In the genomic region with DNA sequence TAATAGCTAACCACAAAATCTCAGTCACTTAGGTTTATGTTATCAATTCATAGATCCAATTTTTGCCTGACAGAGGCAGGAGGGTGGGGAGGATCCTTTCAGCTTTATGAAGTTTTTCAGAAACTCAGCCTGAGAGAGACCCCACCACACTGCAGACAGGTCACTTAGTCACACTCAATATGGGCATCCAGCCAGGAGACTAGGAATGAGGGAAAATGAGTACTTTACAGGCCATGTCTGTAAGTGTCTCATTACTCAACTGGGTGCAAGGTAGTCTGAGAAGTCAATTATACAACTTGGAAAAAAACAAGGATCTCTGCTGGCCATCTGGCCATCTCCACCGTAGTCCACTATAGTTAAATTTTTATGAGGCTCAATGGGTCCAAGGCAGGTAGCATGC, we compare ENCODE assay signal across 21 cellular contexts.
DNase-seq lines count a peak whose midpoint lies in the region; ATAC-seq lines count a peak whose summit lies in the region.
"Had no signal": no experiment of that assay in that cellular context is flagged by ENCODE, and none has a peak within 500 bp of the region (broad histone marks: within the 10 kb centered on the region; RNA-seq: fewer than 3 reads in every experiment).

No MANE protein-coding gene starts in this region.

- H3K27me3 ChIP-seq in effector memory CD4-positive, alpha-beta T cell (replicated peaks; ENCODE audit: control insufficient read depth, insufficient read depth, low read length, poor library complexity, severe bottlenecking), result no peaks in the 10 kb centered on the region
- no peaks in the 10 kb centered on the region for H3K27me3 ChIP-seq in CD8-positive, alpha-beta memory T cell (ENCODE audit: insufficient read depth, low read length, poor library complexity, severe bottlenecking)
- H3K27me3 ChIP-seq: adrenal gland, BLaER1, heart left ventricle, Peyer's patch, tibial nerve had no signal

- no peaks in the 10 kb centered on the region for H3K36me3 ChIP-seq in effector memory CD4-positive, alpha-beta T cell (ENCODE audit: control insufficient read depth, insufficient read depth, low read length)
- H3K36me3 ChIP-seq in CD8-positive, alpha-beta memory T cell (ENCODE audit: insufficient read depth, low read length), result no peaks in the 10 kb centered on the region
- H3K36me3 ChIP-seq: adrenal gland, BLaER1, heart left ventricle, Peyer's patch, tibial nerve had no signal

- H3K4me3 Mint-ChIP-seq in CD8-positive, alpha-beta memory T cell, result no peak overlapping the region
- H3K4me3 Mint-ChIP-seq: H9; stimulated activated naive B cell treated with anti-CD40 and anti-IgM and Interleukin-4, amounts not matched to agents 10 μg/mL and 1 μg/mL and 100 μg/mL, for 72 hours had no signal

- peak; percentile 47 for DNase-seq in EL
- peak; percentile 51 for DNase-seq in LHCN-M2 (ENCODE audit: low read depth)
- peak; percentile 77 for DNase-seq in astrocyte of the hippocampus (ENCODE audit: low read depth, low spot score)
- peak; percentile 54 for DNase-seq in islet precursor cell
- no peak for DNase-seq in effector memory CD4-positive, alpha-beta T cell
- no peak for DNase-seq in CD8-positive, alpha-beta memory T cell
- DNase-seq: activated effector memory CD4-positive, alpha-beta T cell treated with Interleukin-2 at 50 U/mL for 16 hours; adrenal gland; H9; heart left ventricle; NCI-H2029 treated with DMSO at 0.1 percent for 48 hours; NCI-H526 treated with DMSO at 0.1 percent for 48 hours; Peyer's patch; stimulated activated naive B cell treated with anti-CD40 and anti-IgM and Interleukin-4, amounts not matched to agents 10 μg/mL and 1 μg/mL and 100 μg/mL, for 72 hours; T1000 had no signal

- no peaks in the 10 kb centered on the region for H3K9me3 ChIP-seq in effector memory CD4-positive, alpha-beta T cell (ENCODE audit: control insufficient read depth, low read length)
- H3K9me3 ChIP-seq in CD8-positive, alpha-beta memory T cell (ENCODE audit: low read length), result no peaks in the 10 kb centered on the region
- H3K9me3 ChIP-seq: adrenal gland, BLaER1, heart left ventricle, Peyer's patch, tibial nerve had no signal

- H3K4me1 Mint-ChIP-seq in CD8-positive, alpha-beta memory T cell, result peaks cover 0 to under 1% (median under 1%) of the 10 kb centered on the region in 3 donors
- H3K4me1 Mint-ChIP-seq: H9; stimulated activated naive B cell treated with anti-CD40 and anti-IgM and Interleukin-4, amounts not matched to agents 10 μg/mL and 1 μg/mL and 100 μg/mL, for 72 hours had no signal

- H3K36me3 Mint-ChIP-seq in CD8-positive, alpha-beta memory T cell, result no peaks in the 10 kb centered on the region
- H3K36me3 Mint-ChIP-seq: stimulated activated naive B cell treated with anti-CD40 and anti-IgM and Interleukin-4, amounts not matched to agents 10 μg/mL and 1 μg/mL and 100 μg/mL, for 72 hours had no signal

- POLR2A ChIA-PET in CD8-positive, alpha-beta memory T cell (lab: Charles Lee), result interaction anchor here (0.6 kb wide), 1 partner anchor 8 kb away, joined by 6 read pairs; no protein-coding TSS in a partner anchor

- H3K27me3 Mint-ChIP-seq in CD8-positive, alpha-beta memory T cell, result no peaks in the 10 kb centered on the region
- H3K27me3 Mint-ChIP-seq: stimulated activated naive B cell treated with anti-CD40 and anti-IgM and Interleukin-4, amounts not matched to agents 10 μg/mL and 1 μg/mL and 100 μg/mL, for 72 hours had no signal

- no peak overlapping the region for H3K27ac ChIP-seq in effector memory CD4-positive, alpha-beta T cell (ENCODE audit: insufficient read depth, low read length, poor library complexity, severe bottlenecking)
- no peak overlapping the region for H3K27ac ChIP-seq in CD8-positive, alpha-beta memory T cell (ENCODE audit: low read depth, low read length)
- H3K27ac ChIP-seq: adrenal gland, BLaER1, coronary artery, heart left ventricle, Peyer's patch, tibial nerve had no signal

- CTCF ChIA-PET in CD8-positive, alpha-beta memory T cell (lab: Charles Lee), result no interaction called here

- no peak for ATAC-seq in HG02763 (IDR thresholded peaks at IDR 0.05; ENCODE audit: unreplicated experiment)
- no peak for ATAC-seq in GM19395 (IDR thresholded peaks at IDR 0.05; ENCODE audit: unreplicated experiment)
- ATAC-seq: heart left ventricle; SK-N-SH treated with all-trans-retinoic acid at 6 μM for 48 hours; stimulated activated naive B cell treated with anti-CD40 and anti-IgM and Interleukin-4, amounts not matched to agents 10 μg/mL and 1 μg/mL and 100 μg/mL, for 72 hours had no signal

- H3K4me3 ChIP-seq in effector memory CD4-positive, alpha-beta T cell (ENCODE audit: insufficient read depth, low read depth, low read length, poor library complexity, severe bottlenecking), result no peak overlapping the region
- H3K4me3 ChIP-seq in CD8-positive, alpha-beta memory T cell (ENCODE audit: low read length), result no peak overlapping the region
- H3K4me3 ChIP-seq: adrenal gland, BLaER1, coronary artery, heart left ventricle, Peyer's patch, tibial nerve had no signal

- H3K9me3 Mint-ChIP-seq in CD8-positive, alpha-beta memory T cell, result no peaks in the 10 kb centered on the region
- H3K9me3 Mint-ChIP-seq: H9; stimulated activated naive B cell treated with anti-CD40 and anti-IgM and Interleukin-4, amounts not matched to agents 10 μg/mL and 1 μg/mL and 100 μg/mL, for 72 hours had no signal

- no peaks in the 10 kb centered on the region for H3K4me1 ChIP-seq in effector memory CD4-positive, alpha-beta T cell (ENCODE audit: control insufficient read depth, insufficient read depth, low read length, poor library complexity, severe bottlenecking)
- H3K4me1 ChIP-seq in CD8-positive, alpha-beta memory T cell (ENCODE audit: insufficient read depth, low read length), result peaks cover 6% of the 10 kb centered on the region
- H3K4me1 ChIP-seq: BLaER1, heart left ventricle, Peyer's patch, tibial nerve had no signal

- peak overlapping the region in 1 of 8 donors; percentile 3 for H3K27ac Mint-ChIP-seq in CD8-positive, alpha-beta memory T cell
- H3K27ac Mint-ChIP-seq: H9; stimulated activated naive B cell treated with anti-CD40 and anti-IgM and Interleukin-4, amounts not matched to agents 10 μg/mL and 1 μg/mL and 100 μg/mL, for 72 hours had no signal

Comparison
In these comparisons a context has a peak if more than half of its experiments do, and no peak if none do; other contexts are left out.
1. DNase-seq: peak in EL (single experiment), LHCN-M2 (single experiment), astrocyte of the hippocampus (single experiment) and islet precursor cell (single experiment); none in effector memory CD4-positive, alpha-beta T cell (0 of 3) and CD8-positive, alpha-beta memory T cell (0 of 5).